15 cellular contexts compared by ENCODE assay signal in genomic region chr5:116674881-116675627, GRCh38.
"Had no signal": no experiment of that assay in that cellular context is flagged by ENCODE, and none has a peak within 500 bp of the region (broad histone marks: within the 10 kb centered on the region; RNA-seq: fewer than 3 reads in every experiment).

No MANE protein-coding gene starts in this region.

- H3K9me3 Mint-ChIP-seq: activated naive CD8-positive, alpha-beta T cell treated with anti-CD3 and anti-CD28 coated beads, Interleukin-2, amount 10 ng/mL, durations not matched to agents 7 days and 5 days; memory B cell had no signal

- H3K36me3 Mint-ChIP-seq: activated naive CD8-positive, alpha-beta T cell treated with anti-CD3 and anti-CD28 coated beads, Interleukin-2, amount 10 ng/mL, durations not matched to agents 7 days and 5 days; memory B cell; naive thymus-derived CD8-positive, alpha-beta T cell; T-cell had no signal

- H3K27ac Mint-ChIP-seq: activated naive CD8-positive, alpha-beta T cell treated with anti-CD3 and anti-CD28 coated beads, Interleukin-2, amount 10 ng/mL, durations not matched to agents 7 days and 5 days; activated T-helper 1 cell treated with anti-CD3 and anti-CD28 coated beads, Interleukin-12 subunit alpha, Interleukin-12 subunit beta, Interleukin-2, Interleukin-4 antibody, amounts not matched to agents 30 ng/mL and 10 ng/mL and 1 ng/mL, durations not matched to agents 14 hours and 24 hours and 36 hours; memory B cell; T-cell had no signal

- H3K36me3 ChIP-seq: esophagus muscularis mucosa, left ventricle myocardium inferior had no signal

- DNase-seq: activated CD4-positive, alpha-beta T cell treated with anti-CD3 and anti-CD28 coated beads, Interleukin-2, amount 50 U/mL, for 1 hour; activated CD8-positive, alpha-beta memory T cell treated with anti-CD3 and anti-CD28 coated beads for 24 hours; activated naive CD4-positive, alpha-beta T cell; activated naive CD8-positive, alpha-beta T cell treated with anti-CD3 and anti-CD28 coated beads, Interleukin-2, amount 10 ng/mL, durations not matched to agents 7 days and 5 days; glutamatergic neuron; left ventricle myocardium inferior; naive thymus-derived CD8-positive, alpha-beta T cell; stimulated activated CD4-positive, alpha-beta T cell treated with anti-CD3 and anti-CD28 coated beads, Interleukin-4, amount 100 ng/mL, for 1 hour; stimulated activated naive CD4-positive, alpha-beta T cell; T-cell; T-helper 9 cell; trophoblast cell had no signal

- H3K4me1 Mint-ChIP-seq: activated naive CD8-positive, alpha-beta T cell treated with anti-CD3 and anti-CD28 coated beads, Interleukin-2, amount 10 ng/mL, durations not matched to agents 7 days and 5 days; memory B cell; naive thymus-derived CD8-positive, alpha-beta T cell; T-cell had no signal

- ATAC-seq: naive thymus-derived CD8-positive, alpha-beta T cell; T-cell had no signal

- H3K27me3 ChIP-seq: esophagus muscularis mucosa had no signal

- H3K4me3 ChIP-seq: esophagus muscularis mucosa, left ventricle myocardium inferior had no signal

- H3K9me3 ChIP-seq: esophagus muscularis mucosa, left ventricle myocardium inferior had no signal

- H3K27me3 Mint-ChIP-seq: activated naive CD8-positive, alpha-beta T cell treated with anti-CD3 and anti-CD28 coated beads, Interleukin-2, amount 10 ng/mL, durations not matched to agents 7 days and 5 days had no signal

- H3K27ac ChIP-seq: esophagus muscularis mucosa, left ventricle myocardium inferior had no signal

- H3K4me3 Mint-ChIP-seq: activated naive CD8-positive, alpha-beta T cell treated with anti-CD3 and anti-CD28 coated beads, Interleukin-2, amount 10 ng/mL, durations not matched to agents 7 days and 5 days; activated T-helper 1 cell treated with anti-CD3 and anti-CD28 coated beads, Interleukin-12 subunit alpha, Interleukin-12 subunit beta, Interleukin-2, Interleukin-4 antibody, amounts not matched to agents 30 ng/mL and 10 ng/mL and 1 ng/mL, durations not matched to agents 14 hours and 24 hours and 36 hours; memory B cell; naive thymus-derived CD8-positive, alpha-beta T cell; T-cell had no signal
